Comparison of ENCODE assay signal across 15 cellular contexts in the genomic region with DNA sequence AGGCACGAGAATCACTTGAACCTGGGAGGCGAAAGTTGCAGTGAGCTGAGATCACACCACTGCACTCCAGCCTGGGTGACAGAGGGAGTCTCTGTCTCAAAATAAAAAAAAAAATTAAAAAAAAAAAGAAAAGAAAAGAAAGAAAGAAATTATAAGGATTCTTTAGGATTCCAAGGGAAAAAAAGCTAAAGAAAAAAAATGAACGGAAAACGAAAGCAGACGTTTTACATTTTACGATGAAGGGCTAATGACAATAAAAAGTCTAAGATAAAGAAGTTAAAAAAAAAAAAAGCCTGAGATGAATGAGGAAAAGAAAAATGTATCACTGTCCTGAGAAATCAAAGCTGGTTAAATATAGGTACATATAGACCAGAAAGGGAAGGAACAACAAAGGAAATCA.
"Had no signal": no experiment of that assay in that cellular context is flagged by ENCODE, and none has a peak within 500 bp of the region (broad histone marks: within the 10 kb centered on the region; RNA-seq: fewer than 3 reads in every experiment).

No MANE protein-coding gene starts in this region.

- H3K4me3 ChIP-seq: lower lobe of right lung, right lobe of liver, SK-N-MC, upper lobe of left lung had no signal

- H3K27me3 Mint-ChIP-seq: activated naive CD4-positive, alpha-beta T cell treated with anti-CD3 and anti-CD28 coated beads, Interleukin-2, amount 50 U/mL, for 24 hours; stimulated activated naive CD8-positive, alpha-beta T cell treated with anti-CD3 and anti-CD28 coated beads, Interleukin-15, amount 100 ng/mL, for 72 hours had no signal

- H3K9me3 ChIP-seq: lower lobe of right lung, right lobe of liver, upper lobe of left lung had no signal

- H3K4me3 Mint-ChIP-seq: activated naive CD4-positive, alpha-beta T cell treated with anti-CD3 and anti-CD28 coated beads, Interleukin-2, amount 50 U/mL, for 24 hours; neural crest cell; stimulated activated naive CD8-positive, alpha-beta T cell treated with anti-CD3 and anti-CD28 coated beads, Interleukin-15, amount 100 ng/mL, for 72 hours had no signal

- H3K27ac ChIP-seq: lower lobe of right lung, right lobe of liver, SK-N-MC, upper lobe of left lung had no signal

- H3K9me3 Mint-ChIP-seq: activated naive CD4-positive, alpha-beta T cell treated with anti-CD3 and anti-CD28 coated beads, Interleukin-2, amount 50 U/mL, for 24 hours; neural crest cell; stimulated activated naive CD8-positive, alpha-beta T cell treated with anti-CD3 and anti-CD28 coated beads, Interleukin-15, amount 100 ng/mL, for 72 hours had no signal

- H3K4me1 ChIP-seq: lower lobe of right lung, right lobe of liver, upper lobe of left lung had no signal

- H3K27ac Mint-ChIP-seq: activated naive CD4-positive, alpha-beta T cell treated with anti-CD3 and anti-CD28 coated beads, Interleukin-2, amount 50 U/mL, for 24 hours; stimulated activated naive CD8-positive, alpha-beta T cell treated with anti-CD3 and anti-CD28 coated beads, Interleukin-15, amount 100 ng/mL, for 72 hours had no signal

- DNase-seq: activated CD4-positive, alpha-beta T cell treated with anti-CD3 and anti-CD28 coated beads for 4 hours; activated effector memory CD4-positive, alpha-beta T cell treated with anti-CD3 and anti-CD28 coated beads, Interleukin-2, amount 50 U/mL, for 16 hours; amniotic stem cell; caudate nucleus; cortex of kidney; effector CD4-positive, alpha-beta T cell; foreskin melanocyte; left cardiac atrium; lower lobe of right lung; right lobe of liver; stimulated activated naive CD8-positive, alpha-beta T cell treated with anti-CD3 and anti-CD28 coated beads, Interleukin-15, amount 100 ng/mL, for 72 hours; upper lobe of left lung had no signal
